12 cellular contexts compared by ENCODE assay signal in the genomic region with DNA sequence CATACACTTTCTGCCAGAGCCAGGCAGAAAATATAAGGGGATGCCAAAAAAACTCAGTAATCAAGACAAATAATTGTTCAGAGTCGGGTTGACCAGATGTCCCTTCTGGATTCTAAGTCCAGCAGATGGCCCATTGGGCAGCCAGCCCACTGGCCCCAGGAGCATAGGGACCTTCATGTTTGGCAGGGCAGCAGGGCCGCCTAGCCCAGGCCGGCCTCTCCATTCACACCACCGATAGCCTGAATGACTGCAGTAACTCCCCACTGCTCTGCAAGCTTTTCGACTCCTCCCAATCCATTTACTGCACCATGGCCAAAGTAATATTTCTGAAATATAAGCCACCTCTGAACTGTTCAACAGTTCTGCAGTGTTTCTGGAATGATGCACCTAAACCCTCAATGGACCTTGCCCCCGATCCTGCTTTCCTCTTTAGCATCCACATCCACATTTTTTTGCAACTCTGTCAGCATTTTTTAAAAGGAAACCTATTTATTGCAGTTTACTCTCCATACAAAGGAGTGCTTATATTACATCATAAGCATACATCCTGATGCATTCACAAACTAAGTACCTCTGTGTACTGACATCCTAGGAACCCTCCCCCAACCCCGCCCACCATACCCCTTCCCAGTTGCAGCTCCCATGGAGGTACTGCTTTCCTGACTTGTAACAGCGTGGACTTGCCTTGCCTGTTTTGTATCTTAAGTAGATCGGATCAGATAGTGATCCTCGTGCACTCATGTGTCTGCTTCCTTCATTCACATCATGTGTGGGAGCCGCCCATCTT. TPM values are rescaled to one million over a fixed set of nuclear protein-coding genes. Genes with fewer than 3 reads are reported as not detected.
DNase-seq lines count a peak whose midpoint lies in the region; ATAC-seq and TF ChIP-seq lines count a peak whose summit lies in the region.
"Had no signal": no experiment of that assay in that cellular context is flagged by ENCODE, and none has a peak within 500 bp of the region (broad histone marks: within the 10 kb centered on the region; RNA-seq: fewer than 3 reads in every experiment).

No MANE protein-coding gene starts in this region.

- no peaks in the 10 kb centered on the region for H3K36me3 ChIP-seq in mucosa of descending colon (ENCODE audit: low read depth)
- H3K36me3 ChIP-seq: prostate gland had no signal

- peaks cover 14% of the 10 kb centered on the region for H3K4me1 ChIP-seq in mucosa of descending colon (ENCODE audit: low read depth)
- H3K4me1 ChIP-seq: prostate gland had no signal

- no peaks in the 10 kb centered on the region for H3K36me3 Mint-ChIP-seq in activated naive CD8-positive, alpha-beta T cell treated with anti-CD3 and anti-CD28 coated beads for 36 hours
- H3K36me3 Mint-ChIP-seq: CD8-positive, alpha-beta T cell had no signal

- H3K4me3 ChIP-seq in dorsolateral prefrontal cortex (no peak overlapping the region), mucosa of descending colon (no peak overlapping the region)
- H3K4me3 ChIP-seq: prostate gland had no signal

- peaks cover 30% of the 10 kb centered on the region for H3K4me1 Mint-ChIP-seq in activated naive CD8-positive, alpha-beta T cell treated with anti-CD3 and anti-CD28 coated beads for 36 hours

- no peaks in the 10 kb centered on the region for H3K27me3 ChIP-seq in dorsolateral prefrontal cortex

- no peak overlapping the region for H3K27ac Mint-ChIP-seq in activated naive CD8-positive, alpha-beta T cell treated with anti-CD3 and anti-CD28 coated beads for 36 hours
- H3K27ac Mint-ChIP-seq: CD8-positive, alpha-beta T cell had no signal

- TF ChIP-seq CTCF in dorsolateral prefrontal cortex (IDR thresholded peaks at IDR 0.05 in 54 of 56, conservative IDR thresholded peaks at IDR 0.05 in 2 of 56; ENCODE audit: low read depth in 1 of 56, partially characterized antibody in 56 of 56) (peak in 2 of 56 donors; percentile 9 to 16), mucosa of descending colon (IDR thresholded peaks at IDR 0.05) (no peak)

- no peaks in the 10 kb centered on the region for H3K9me3 ChIP-seq in mucosa of descending colon
- H3K9me3 ChIP-seq: prostate gland had no signal

- DNase-seq in AG20443 (ENCODE audit: low spot score) (peak; percentile 39), HuH-7.5 (ENCODE audit: low spot score) (peak; percentile 65), dorsolateral prefrontal cortex (peak; percentile 17 to 89 (median 64)), mucosa of descending colon (peak in 2 of 3 donors; percentile 37 to 53), NCI-H1436 treated with DMSO at 0.1 percent for 48 hours (lab: John Stamatoyannopoulos, UW) (no peak)
- DNase-seq in activated naive CD8-positive, alpha-beta T cell treated with anti-CD3 and anti-CD28 coated beads for 36 hours: no peak
- DNase-seq in stimulated activated CD4-positive, alpha-beta T cell treated with anti-CD3 and anti-CD28 coated beads, Interleukin-15, amount 100 ng/mL, for 24 hours: no peak
- DNase-seq: activated gamma-delta T cell treated with Interleukin-2 at 50 U/mL for 16 hours; CD8-positive, alpha-beta T cell; effector memory CD4-positive, alpha-beta T cell had no signal

- ATAC-seq in mucosa of descending colon (peak; percentile 31), HG02885 (IDR thresholded peaks at IDR 0.05; ENCODE audit: poor library complexity, unreplicated experiment) (no peak)
- ATAC-seq: CD8-positive, alpha-beta T cell had no signal

- H3K27me3 Mint-ChIP-seq in activated naive CD8-positive, alpha-beta T cell treated with anti-CD3 and anti-CD28 coated beads for 36 hours: no peaks in the 10 kb centered on the region

- intact Hi-C loops in dorsolateral prefrontal cortex (cut with DNase I): loop anchor here in 1 of 2 donors (5.0 kb wide), 1 partner anchor 37 kb away; no protein-coding TSS in a partner anchor
- intact Hi-C loops in mucosa of descending colon (cut with DNase I, micrococcal nuclease): no loop called here

- no peak overlapping the region for H3K4me3 Mint-ChIP-seq in activated naive CD8-positive, alpha-beta T cell treated with anti-CD3 and anti-CD28 coated beads for 36 hours
- H3K4me3 Mint-ChIP-seq: CD8-positive, alpha-beta T cell had no signal

- no peaks in the 10 kb centered on the region for H3K9me3 Mint-ChIP-seq in activated naive CD8-positive, alpha-beta T cell treated with anti-CD3 and anti-CD28 coated beads for 36 hours
- H3K9me3 Mint-ChIP-seq: CD8-positive, alpha-beta T cell had no signal

- H3K27ac ChIP-seq in dorsolateral prefrontal cortex: peak overlapping the region in 4 of 59 donors; percentile 2 to 21 (median 20)
- H3K27ac ChIP-seq: prostate gland had no signal

RNA-seq across cellular contexts. Expression of gene LDHD, which starts 46.3 kb away (rescaled TPM):
- total RNA-seq in dorsolateral prefrontal cortex: 10 to 100 TPM; 13.5 to 41.4 (median 22.3) TPM
- total RNA-seq in mucosa of descending colon: 100 to 1,000 TPM in 1 of 3 donors, 10 to 100 TPM in 2; 52.6 to 132 (median 67.2) TPM
- total RNA-seq in activated naive CD8-positive, alpha-beta T cell treated with anti-CD3 and anti-CD28 coated beads for 36 hours: not detected
- total RNA-seq: CD8-positive, alpha-beta T cell had no signal

Comparison
In these comparisons a context has a peak if more than half of its experiments do, and no peak if none do; other contexts are left out.
1. DNase-seq: peak in AG20443 (single experiment), HuH-7.5 (single experiment), dorsolateral prefrontal cortex (10 of 10) and mucosa of descending colon (2 of 3); none in activated naive CD8-positive, alpha-beta T cell treated with anti-CD3 and anti-CD28 coated beads for 36 hours (single experiment), NCI-H1436 treated with DMSO at 0.1 percent for 48 hours (single experiment) and stimulated activated CD4-positive, alpha-beta T cell treated with anti-CD3 and anti-CD28 coated beads, Interleukin-15, amount 100 ng/mL, for 24 hours (single experiment).
2. RNA of gene LDHD, which starts 46.3 kb away (total RNA-seq): 52.6 to 132 TPM in mucosa of descending colon and 13.5 to 41.4 TPM in dorsolateral prefrontal cortex; not detected in activated naive CD8-positive, alpha-beta T cell treated with anti-CD3 and anti-CD28 coated beads for 36 hours; every median in the first group is over 10 times any median in the second.